ENCODE assay signal across 19 cellular contexts in genomic region chr20:41119593-41120561, GRCh38. TPM values are rescaled to one million over a fixed set of nuclear protein-coding genes. Genes with fewer than 3 reads are reported as not detected.
DNase-seq lines count a peak whose midpoint lies in the region; ATAC-seq, FAIRE-seq and TF ChIP-seq lines count a peak whose summit lies in the region.
"Had no signal": no experiment of that assay in that cellular context is flagged by ENCODE, and none has a peak within 500 bp of the region (broad histone marks: within the 10 kb centered on the region; RNA-seq: fewer than 3 reads in every experiment).

No MANE protein-coding gene starts in this region.

- H4K91ac ChIP-seq in H9 (ENCODE audit: insufficient read length, low read depth, low read length): no peak overlapping the region

- H3K36me3 ChIP-seq in small intestine (ENCODE audit: control insufficient read depth in 2 of 2, insufficient read depth in 2 of 2, low read length in 2 of 2) (peaks cover 36 to 56% of the 10 kb centered on the region in 2 donors), esophagus muscularis mucosa (peaks cover 46 to 100% (median 98%) of the 10 kb centered on the region in 4 donors), Peyer's patch (peaks cover 0 to 88% (median 0%) of the 10 kb centered on the region in 3 donors)

- H3K4me3 ChIP-seq in small intestine (ENCODE audit: low read depth in 1 of 2, low read length in 2 of 2) (no peak overlapping the region), esophagus muscularis mucosa (no peak overlapping the region), Peyer's patch (no peak overlapping the region)
- H3K4me3 ChIP-seq: ascending aorta, lower lobe of right lung, MG63, neural progenitor cell had no signal

- no peak overlapping the region for H4K5ac ChIP-seq in H9 (ENCODE audit: insufficient read length, low read depth, low read length)

- TF ChIP-seq EP300 in esophagus muscularis mucosa (IDR thresholded peaks at IDR 0.05): no peak

- H2BK5ac ChIP-seq in H9 (ENCODE audit: insufficient read length, low read length): no peak overlapping the region

- H3K4me1 ChIP-seq in small intestine (ENCODE audit: control insufficient read depth in 2 of 2, insufficient read depth in 1 of 2, low read depth in 1 of 2, low read length in 1 of 2) (peaks cover 0 to 4% of the 10 kb centered on the region in 2 donors), H9 (ENCODE audit: insufficient read depth, low read length) (no peaks in the 10 kb centered on the region), esophagus muscularis mucosa (peaks cover 0 to 6% (median 2%) of the 10 kb centered on the region in 4 donors), Peyer's patch (peaks cover 0 to 4% (median 0%) of the 10 kb centered on the region in 4 donors)
- H3K4me1 ChIP-seq: ascending aorta, lower lobe of right lung, neural progenitor cell had no signal

- no peak overlapping the region for H2BK12ac ChIP-seq in H9 (ENCODE audit: insufficient read length, low read depth, low read length)

- no peak overlapping the region for H2AFZ ChIP-seq in H9 (ENCODE audit: low read length)
- H2AFZ ChIP-seq: neural progenitor cell had no signal

- no peak overlapping the region for H3K23ac ChIP-seq in H9 (ENCODE audit: insufficient read length, low read depth, low read length)

- H2BK20ac ChIP-seq in H9 (ENCODE audit: low read depth, low read length, poor library complexity, severe bottlenecking): no peak overlapping the region

- peak overlapping the region; percentile 35 for H3K27ac Mint-ChIP-seq in activated CD4-positive, alpha-beta T cell treated with anti-CD3 and anti-CD28 coated beads, Interleukin-2, amount 10 ng/mL, durations not matched to agents 24 days and 14 days
- H3K27ac Mint-ChIP-seq in activated CD8-positive, alpha-beta T cell treated with anti-CD3 and anti-CD28 coated beads for 36 hours: peak overlapping the region; percentile 28
- H3K27ac Mint-ChIP-seq in H9: no peak overlapping the region; a peak in 1 of 7 replicates
- H3K27ac Mint-ChIP-seq: neural progenitor cell had no signal

- WGBS in small intestine, 3 donors: 63 to 76% (median 73%) methylated on average over 7 of the region's 7 CpGs
- no CpG with 5 or more reads among the region's 7 CpGs for WGBS in H9 (ENCODE audit: extremely low coverage, insufficient read length, low lambda C conversion rate)
- 87% methylated on average over 7 of the region's 7 CpGs for WGBS in esophagus muscularis mucosa

- no peak for FAIRE-seq in small intestine (lab: Jason Lieb, UNC)
- FAIRE-seq: G401.6, HTR-8/SVneo, urothelium cell line had no signal

- TF ChIP-seq POLR2A in esophagus muscularis mucosa (IDR thresholded peaks at IDR 0.05; ENCODE audit: low read depth) (no peak), Peyer's patch (IDR thresholded peaks at IDR 0.05) (no peak)

- intact Hi-C loops in activated CD4-positive, alpha-beta T cell treated with anti-CD3 and anti-CD28 coated beads, Interleukin-2, amount 10 ng/mL, durations not matched to agents 24 days and 14 days (cut with micrococcal nuclease): no loop called here
- intact Hi-C loops in activated CD8-positive, alpha-beta T cell treated with anti-CD3 and anti-CD28 coated beads for 36 hours (cut with micrococcal nuclease): no loop called here
- intact Hi-C loops in esophagus muscularis mucosa (cut with DNase I): no loop called here

- H3K27me3 Mint-ChIP-seq in activated CD4-positive, alpha-beta T cell treated with anti-CD3 and anti-CD28 coated beads, Interleukin-2, amount 10 ng/mL, durations not matched to agents 24 days and 14 days: no peaks in the 10 kb centered on the region
- no peaks in the 10 kb centered on the region for H3K27me3 Mint-ChIP-seq in activated CD8-positive, alpha-beta T cell treated with anti-CD3 and anti-CD28 coated beads for 36 hours
- no peaks in the 10 kb centered on the region for H3K27me3 Mint-ChIP-seq in H9 (ENCODE audit: low read depth)

- H3T11ph ChIP-seq in H9 (ENCODE audit: low read length): no peak overlapping the region

- no peak for ATAC-seq in activated CD8-positive, alpha-beta T cell treated with anti-CD3 and anti-CD28 coated beads for 36 hours
- ATAC-seq: lower lobe of right lung had no signal

- no peak overlapping the region for H3K4me2 ChIP-seq in H9 (ENCODE audit: insufficient read depth, insufficient read length, low read length)
- H3K4me2 ChIP-seq: neural progenitor cell had no signal

- no peak overlapping the region for H3K4ac ChIP-seq in H9 (ENCODE audit: low read depth, low read length)

- no peak overlapping the region for H4K8ac ChIP-seq in H9 (replicated peaks; ENCODE audit: insufficient read length, low read depth, low read length)

- peak; percentile 51 for DNase-seq in activated CD4-positive, alpha-beta T cell treated with anti-CD3 and anti-CD28 coated beads, Interleukin-2, amount 10 ng/mL, durations not matched to agents 24 days and 14 days
- DNase-seq in activated CD4-positive, alpha-beta T cell treated with anti-CD3 and anti-CD28 coated beads for 48 hours: no peak
- no peak for DNase-seq in activated CD8-positive, alpha-beta T cell treated with anti-CD3 and anti-CD28 coated beads for 36 hours
- DNase-seq in hypothalamus (lab: John Stamatoyannopoulos, UW) (peak in 29 of 51 donors; percentile 14 to 83 (median 29)), small intestine (peak; percentile 52), H9 (no peak), esophagus muscularis mucosa (ENCODE audit: extremely low spot score) (no peak), Peyer's patch (no peak)
- DNase-seq: activated CD8-positive, alpha-beta memory T cell treated with anti-CD3 and anti-CD28 coated beads, Interleukin-2, amount 50 U/mL, for 48 hours; Caco-2; lower lobe of right lung; MG63; NCI-H2171; stimulated activated CD4-positive, alpha-beta T cell treated with anti-CD3 and anti-CD28 coated beads, Interleukin-4, amount 100 ng/mL, for 24 hours had no signal

- POLR2A ChIA-PET in activated CD8-positive, alpha-beta T cell treated with anti-CD3 and anti-CD28 coated beads for 36 hours (lab: Charles Lee): interaction anchor here (0.6 to 2.0 kb wide), 2 partner anchors 13 to 15 kb away, joined by 3 to 5 read pairs; no protein-coding TSS in a partner anchor

- H3K9ac ChIP-seq in H9 (ENCODE audit: extremely low read depth, insufficient read length, low read length): no peak overlapping the region
- H3K9ac ChIP-seq: neural progenitor cell had no signal

- H3K27me3 ChIP-seq in small intestine (ENCODE audit: control insufficient read depth in 2 of 2, insufficient read depth in 2 of 2, low read length in 2 of 2): no peaks in the 10 kb centered on the region
- no peaks in the 10 kb centered on the region for H3K27me3 ChIP-seq in H9 (ENCODE audit: insufficient read depth, low read length)
- H3K27me3 ChIP-seq in esophagus muscularis mucosa: no peaks in the 10 kb centered on the region
- no peaks in the 10 kb centered on the region for H3K27me3 ChIP-seq in Peyer's patch
- H3K27me3 ChIP-seq: ascending aorta, MG63, neural progenitor cell had no signal

- no peak overlapping the region for H3K4me3 Mint-ChIP-seq in activated CD4-positive, alpha-beta T cell treated with anti-CD3 and anti-CD28 coated beads, Interleukin-2, amount 10 ng/mL, durations not matched to agents 24 days and 14 days
- H3K4me3 Mint-ChIP-seq in activated CD8-positive, alpha-beta T cell treated with anti-CD3 and anti-CD28 coated beads for 36 hours: no peak overlapping the region
- H3K4me3 Mint-ChIP-seq in H9: no peak overlapping the region
- H3K4me3 Mint-ChIP-seq: neural progenitor cell had no signal

- no peak overlapping the region for H3K56ac ChIP-seq in H9 (ENCODE audit: insufficient read length, low read depth, low read length)

- CTCF ChIA-PET in activated CD8-positive, alpha-beta T cell treated with anti-CD3 and anti-CD28 coated beads for 36 hours (lab: Charles Lee): interaction anchor here (1.2 to 3.4 kb wide), 6 partner anchors 8 to 151 kb away, joined by 3 to 15 read pairs (median 5); no protein-coding TSS in a partner anchor

- no peaks in the 10 kb centered on the region for H3K9me3 Mint-ChIP-seq in activated CD4-positive, alpha-beta T cell treated with anti-CD3 and anti-CD28 coated beads, Interleukin-2, amount 10 ng/mL, durations not matched to agents 24 days and 14 days
- no peaks in the 10 kb centered on the region for H3K9me3 Mint-ChIP-seq in activated CD8-positive, alpha-beta T cell treated with anti-CD3 and anti-CD28 coated beads for 36 hours
- no peaks in the 10 kb centered on the region for H3K9me3 Mint-ChIP-seq in H9
- H3K9me3 Mint-ChIP-seq: neural progenitor cell had no signal

- H2BK15ac ChIP-seq in H9 (ENCODE audit: low read depth, low read length): no peak overlapping the region

- no peaks in the 10 kb centered on the region for H3K79me1 ChIP-seq in H9 (ENCODE audit: insufficient read depth, low read depth, low read length, poor library complexity, severe bottlenecking)

- H3K23me2 ChIP-seq in H9 (ENCODE audit: insufficient read length, low read depth, low read length, poor library complexity, severe bottlenecking): no peaks in the 10 kb centered on the region

- no peak overlapping the region for H3K27ac ChIP-seq in small intestine (ENCODE audit: low read depth in 1 of 2, low read length in 1 of 2)
- no peak overlapping the region for H3K27ac ChIP-seq in H9 (ENCODE audit: insufficient read length, low read depth, low read length)
- no peak overlapping the region for H3K27ac ChIP-seq in esophagus muscularis mucosa (replicated peaks in 1 of 4)
- H3K27ac ChIP-seq in Peyer's patch: peak overlapping the region in 1 of 4 donors; percentile 16
- H3K27ac ChIP-seq: ascending aorta, lower lobe of right lung, neural progenitor cell had no signal

- no peaks in the 10 kb centered on the region for H4K20me1 ChIP-seq in H9 (ENCODE audit: control insufficient read depth, insufficient read depth, insufficient read length)

- H3K18ac ChIP-seq in H9 (ENCODE audit: insufficient read length, low read depth, low read length): no peak overlapping the region

- H2BK120ac ChIP-seq in H9 (ENCODE audit: low read depth, low read length, poor library complexity, severe bottlenecking): no peak overlapping the region

- peaks cover 75% of the 10 kb centered on the region for H3K36me3 Mint-ChIP-seq in activated CD4-positive, alpha-beta T cell treated with anti-CD3 and anti-CD28 coated beads, Interleukin-2, amount 10 ng/mL, durations not matched to agents 24 days and 14 days (ENCODE audit: low read depth)
- peaks cover 52% of the 10 kb centered on the region for H3K36me3 Mint-ChIP-seq in activated CD8-positive, alpha-beta T cell treated with anti-CD3 and anti-CD28 coated beads for 36 hours (ENCODE audit: low read depth)
- H3K36me3 Mint-ChIP-seq in H9 (ENCODE audit: insufficient read depth in 1 of 3, low read depth in 3 of 3): peaks cover 48 to 86% (median 85%) of the 10 kb centered on the region in 3 experiments; a peak in 6 of 7 replicates

- no peaks in the 10 kb centered on the region for H3K9me3 ChIP-seq in small intestine (ENCODE audit: control insufficient read depth, low read depth)
- no peaks in the 10 kb centered on the region for H3K9me3 ChIP-seq in H9 (ENCODE audit: control insufficient read depth, low read depth, low read length)
- no peaks in the 10 kb centered on the region for H3K9me3 ChIP-seq in esophagus muscularis mucosa
- no peaks in the 10 kb centered on the region for H3K9me3 ChIP-seq in Peyer's patch
- H3K9me3 ChIP-seq: ascending aorta, Caco-2, lower lobe of right lung, MG63 had no signal

- H3K79me2 ChIP-seq in H9 (ENCODE audit: insufficient read depth, low read length): no peaks in the 10 kb centered on the region; the same call in 1 of the 2 replicates

- H3K4me1 Mint-ChIP-seq in activated CD4-positive, alpha-beta T cell treated with anti-CD3 and anti-CD28 coated beads, Interleukin-2, amount 10 ng/mL, durations not matched to agents 24 days and 14 days: peaks cover 17% of the 10 kb centered on the region
- peaks cover 4% of the 10 kb centered on the region for H3K4me1 Mint-ChIP-seq in activated CD8-positive, alpha-beta T cell treated with anti-CD3 and anti-CD28 coated beads for 36 hours (ENCODE audit: low read depth)
- H3K4me1 Mint-ChIP-seq in H9: no peaks in the 10 kb centered on the region
- H3K4me1 Mint-ChIP-seq: neural progenitor cell had no signal

- no peak for TF ChIP-seq CTCF in activated CD8-positive, alpha-beta T cell treated with anti-CD3 and anti-CD28 coated beads for 36 hours (IDR thresholded peaks at IDR 0.05)
- TF ChIP-seq CTCF in H9 (conservative IDR thresholded peaks at IDR 0.05) (no peak), esophagus muscularis mucosa (IDR thresholded peaks at IDR 0.05) (no peak), Peyer's patch (IDR thresholded peaks at IDR 0.05) (peak in 1 of 6 experiments; percentile 9)

- H3K14ac ChIP-seq in H9 (ENCODE audit: insufficient read depth, low read length): no peak overlapping the region

- H2AK5ac ChIP-seq in H9 (ENCODE audit: insufficient read length, low read length): no peak overlapping the region

RNA-seq across cellular contexts. Expression of gene PLCG1, which starts 17.5 kb away (rescaled TPM):
- total RNA-seq in activated CD4-positive, alpha-beta T cell treated with anti-CD3 and anti-CD28 coated beads, Interleukin-2, amount 10 ng/mL, durations not matched to agents 24 days and 14 days: 246 and 255 TPM in 2 replicates
- total RNA-seq in activated CD8-positive, alpha-beta T cell treated with anti-CD3 and anti-CD28 coated beads for 36 hours: 100 to 1,000 TPM; 259 to 260 TPM
- polyA plus RNA-seq in small intestine: 10 to 100 TPM; 27.6 to 67.3 (median 35.0) TPM
- total RNA-seq in H9 (2021) (161 and 171 TPM in 2 replicates), esophagus muscularis mucosa (100 to 1,000 TPM in 1 of 4 donors, 10 to 100 TPM in 3; 68.4 to 119 (median 82.5) TPM), Peyer's patch (100 to 1,000 TPM in 3 of 4 donors, 10 to 100 TPM in 1; 93.0 to 357 (median 191) TPM)

Comparison
In these comparisons a context has a peak if more than half of its experiments do, and no peak if none do; other contexts are left out.
1. DNase-seq: peak in activated CD4-positive, alpha-beta T cell treated with anti-CD3 and anti-CD28 coated beads, Interleukin-2, amount 10 ng/mL, durations not matched to agents 24 days and 14 days (single experiment), hypothalamus (29 of 51) and small intestine (single experiment); none in activated CD4-positive, alpha-beta T cell treated with anti-CD3 and anti-CD28 coated beads for 48 hours (single experiment), activated CD8-positive, alpha-beta T cell treated with anti-CD3 and anti-CD28 coated beads for 36 hours (single experiment), H9 (single experiment), esophagus muscularis mucosa (single experiment) and Peyer's patch (0 of 3).
2. H3K27ac Mint-ChIP-seq: peak in activated CD4-positive, alpha-beta T cell treated with anti-CD3 and anti-CD28 coated beads, Interleukin-2, amount 10 ng/mL, durations not matched to agents 24 days and 14 days (single experiment) and activated CD8-positive, alpha-beta T cell treated with anti-CD3 and anti-CD28 coated beads for 36 hours (single experiment); none in H9 (0 of 3).